In the genomic region with DNA sequence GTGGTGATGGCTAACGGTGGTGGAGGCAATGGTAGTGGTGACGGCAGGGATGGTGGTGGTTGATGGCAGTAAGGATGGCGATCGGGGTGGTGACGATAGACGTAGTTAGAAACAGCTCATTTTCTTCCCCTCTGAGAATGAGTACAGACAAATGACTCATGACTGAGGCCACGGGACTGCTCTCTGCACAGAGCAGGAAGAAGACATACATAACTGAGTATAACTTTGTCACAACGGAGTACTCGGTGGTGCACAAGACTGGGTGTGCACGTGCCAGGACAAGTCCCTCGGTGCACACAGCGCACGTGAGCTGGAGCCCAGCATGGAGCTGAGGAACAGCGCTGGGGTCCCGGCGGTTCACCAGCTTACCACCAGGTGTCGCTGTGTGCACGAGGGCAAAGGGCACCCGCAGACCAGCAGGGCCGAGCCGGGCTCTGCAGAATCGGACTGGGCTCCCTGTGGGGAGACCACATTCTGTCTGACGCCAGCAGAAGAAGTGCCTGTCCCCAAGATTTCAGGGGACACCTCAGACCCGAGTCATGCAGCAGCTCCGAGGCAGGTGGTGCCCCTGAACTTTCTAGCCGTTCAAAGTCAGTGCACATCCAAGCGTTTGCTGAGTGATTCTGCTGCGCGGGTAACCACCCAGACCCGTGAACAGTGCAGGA, we compare ENCODE assay signal across 1 cellular context.
TF ChIP-seq lines count a peak whose summit lies in the region.

No MANE protein-coding gene starts in this region.

TF ChIP-seq in HepG2, 621 proteins besides CTCF, POLR2A, EP300 and RAD21 (continued from another document):
- TF ChIP-seq, protein P1, sequence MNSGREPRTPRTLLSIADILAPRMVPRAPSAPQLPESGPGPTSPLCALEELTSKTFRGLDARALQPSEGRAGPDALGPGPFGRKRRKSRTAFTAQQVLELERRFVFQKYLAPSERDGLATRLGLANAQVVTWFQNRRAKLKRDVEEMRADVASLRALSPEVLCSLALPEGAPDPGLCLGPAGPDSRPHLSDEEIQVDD (CRISPR knock-in tag; IDR thresholded peaks at IDR 0.05; ENCODE audit: borderline replicate concordance), result no peak
- no peak for TF ChIP-seq SRSF9 (IDR thresholded peaks at IDR 0.05; ENCODE audit: borderline replicate concordance, insufficient read depth, low read depth, low read length, poor library complexity, severe bottlenecking)
- TF ChIP-seq, protein P2, sequence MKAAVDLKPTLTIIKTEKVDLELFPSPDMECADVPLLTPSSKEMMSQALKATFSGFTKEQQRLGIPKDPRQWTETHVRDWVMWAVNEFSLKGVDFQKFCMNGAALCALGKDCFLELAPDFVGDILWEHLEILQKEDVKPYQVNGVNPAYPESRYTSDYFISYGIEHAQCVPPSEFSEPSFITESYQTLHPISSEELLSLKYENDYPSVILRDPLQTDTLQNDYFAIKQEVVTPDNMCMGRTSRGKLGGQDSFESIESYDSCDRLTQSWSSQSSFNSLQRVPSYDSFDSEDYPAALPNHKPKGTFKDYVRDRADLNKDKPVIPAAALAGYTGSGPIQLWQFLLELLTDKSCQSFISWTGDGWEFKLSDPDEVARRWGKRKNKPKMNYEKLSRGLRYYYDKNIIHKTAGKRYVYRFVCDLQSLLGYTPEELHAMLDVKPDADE (CRISPR knock-in tag; IDR thresholded peaks at IDR 0.05), result 0 out of 2 replicates have a peak, but pooled peaks have one; percentile 50
- TF ChIP-seq, protein P3, sequence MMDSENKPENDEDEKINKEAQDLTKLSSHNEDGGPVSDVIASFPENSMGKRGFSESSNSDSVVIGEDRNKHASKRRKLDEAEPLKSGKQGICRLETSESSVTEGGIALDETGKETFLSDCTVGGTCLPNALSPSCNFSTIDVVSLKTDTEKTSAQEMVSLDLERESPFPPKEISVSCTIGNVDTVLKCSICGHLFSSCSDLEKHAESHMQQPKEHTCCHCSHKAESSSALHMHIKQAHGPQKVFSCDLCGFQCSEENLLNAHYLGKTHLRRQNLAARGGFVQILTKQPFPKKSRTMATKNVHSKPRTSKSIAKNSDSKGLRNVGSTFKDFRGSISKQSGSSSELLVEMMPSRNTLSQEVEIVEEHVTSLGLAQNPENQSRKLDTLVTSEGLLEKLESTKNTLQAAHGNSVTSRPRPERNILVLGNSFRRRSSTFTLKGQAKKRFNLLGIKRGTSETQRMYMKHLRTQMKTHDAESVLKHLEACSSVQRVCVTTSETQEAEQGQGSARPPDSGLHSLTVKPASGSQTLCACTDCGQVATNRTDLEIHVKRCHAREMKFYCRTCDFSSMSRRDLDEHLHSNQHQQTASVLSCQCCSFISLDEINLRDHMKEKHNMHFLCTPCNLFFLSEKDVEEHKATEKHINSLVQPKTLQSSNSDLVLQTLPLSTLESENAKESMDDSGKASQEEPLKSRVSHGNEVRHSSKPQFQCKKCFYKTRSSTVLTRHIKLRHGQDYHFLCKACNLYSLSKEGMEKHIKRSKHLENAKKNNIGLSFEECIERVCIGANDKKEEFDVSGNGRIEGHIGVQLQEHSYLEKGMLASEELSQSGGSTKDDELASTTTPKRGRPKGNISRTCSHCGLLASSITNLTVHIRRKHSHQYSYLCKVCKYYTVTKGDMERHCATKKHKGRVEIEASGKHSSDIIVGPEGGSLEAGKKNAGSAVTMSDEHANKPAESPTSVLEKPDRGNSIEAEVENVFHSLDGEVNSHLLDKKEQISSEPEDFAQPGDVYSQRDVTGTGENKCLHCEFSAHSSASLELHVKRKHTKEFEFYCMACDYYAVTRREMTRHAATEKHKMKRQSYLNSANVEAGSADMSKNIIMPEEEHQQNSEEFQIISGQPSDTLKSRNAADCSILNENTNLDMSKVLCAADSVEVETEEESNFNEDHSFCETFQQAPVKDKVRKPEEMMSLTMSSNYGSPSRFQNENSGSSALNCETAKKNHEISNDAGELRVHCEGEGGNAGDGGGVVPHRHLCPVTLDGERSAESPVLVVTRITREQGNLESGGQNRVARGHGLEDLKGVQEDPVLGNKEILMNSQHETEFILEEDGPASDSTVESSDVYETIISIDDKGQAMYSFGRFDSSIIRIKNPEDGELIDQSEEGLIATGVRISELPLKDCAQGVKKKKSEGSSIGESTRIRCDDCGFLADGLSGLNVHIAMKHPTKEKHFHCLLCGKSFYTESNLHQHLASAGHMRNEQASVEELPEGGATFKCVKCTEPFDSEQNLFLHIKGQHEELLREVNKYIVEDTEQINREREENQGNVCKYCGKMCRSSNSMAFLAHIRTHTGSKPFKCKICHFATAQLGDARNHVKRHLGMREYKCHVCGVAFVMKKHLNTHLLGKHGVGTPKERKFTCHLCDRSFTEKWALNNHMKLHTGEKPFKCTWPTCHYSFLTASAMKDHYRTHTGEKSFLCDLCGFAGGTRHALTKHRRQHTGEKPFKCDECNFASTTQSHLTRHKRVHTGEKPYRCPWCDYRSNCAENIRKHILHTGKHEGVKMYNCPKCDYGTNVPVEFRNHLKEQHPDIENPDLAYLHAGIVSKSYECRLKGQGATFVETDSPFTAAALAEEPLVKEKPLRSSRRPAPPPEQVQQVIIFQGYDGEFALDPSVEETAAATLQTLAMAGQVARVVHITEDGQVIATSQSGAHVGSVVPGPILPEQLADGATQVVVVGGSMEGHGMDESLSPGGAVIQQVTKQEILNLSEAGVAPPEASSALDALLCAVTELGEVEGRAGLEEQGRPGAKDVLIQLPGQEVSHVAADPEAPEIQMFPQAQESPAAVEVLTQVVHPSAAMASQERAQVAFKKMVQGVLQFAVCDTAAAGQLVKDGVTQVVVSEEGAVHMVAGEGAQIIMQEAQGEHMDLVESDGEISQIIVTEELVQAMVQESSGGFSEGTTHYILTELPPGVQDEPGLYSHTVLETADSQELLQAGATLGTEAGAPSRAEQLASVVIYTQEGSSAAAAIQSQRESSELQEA (CRISPR knock-in tag; IDR thresholded peaks at IDR 0.05; ENCODE audit: not compliant biosample characterization), result no peak
- TF ChIP-seq, protein P4, sequence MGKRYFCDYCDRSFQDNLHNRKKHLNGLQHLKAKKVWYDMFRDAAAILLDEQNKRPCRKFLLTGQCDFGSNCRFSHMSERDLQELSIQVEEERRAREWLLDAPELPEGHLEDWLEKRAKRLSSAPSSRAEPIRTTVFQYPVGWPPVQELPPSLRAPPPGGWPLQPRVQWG (CRISPR knock-in tag; IDR thresholded peaks at IDR 0.05; ENCODE audit: borderline replicate concordance, low read depth), result no peak
